In genomic region chr18:13099113-13099512, GRCh38 we compare ENCODE assay signal across 3 cellular contexts.
"Had no signal": no experiment of that assay in that cellular context is flagged by ENCODE, and none has a peak within 500 bp of the region (broad histone marks: within the 10 kb centered on the region; RNA-seq: fewer than 3 reads in every experiment).

No MANE protein-coding gene starts in this region.

- H3K4me3 ChIP-seq: GM12878 had no signal

- DNase-seq: GDM1, GF-D8 had no signal
